ENCODE assay signal across 8 cellular contexts in the genomic region with DNA sequence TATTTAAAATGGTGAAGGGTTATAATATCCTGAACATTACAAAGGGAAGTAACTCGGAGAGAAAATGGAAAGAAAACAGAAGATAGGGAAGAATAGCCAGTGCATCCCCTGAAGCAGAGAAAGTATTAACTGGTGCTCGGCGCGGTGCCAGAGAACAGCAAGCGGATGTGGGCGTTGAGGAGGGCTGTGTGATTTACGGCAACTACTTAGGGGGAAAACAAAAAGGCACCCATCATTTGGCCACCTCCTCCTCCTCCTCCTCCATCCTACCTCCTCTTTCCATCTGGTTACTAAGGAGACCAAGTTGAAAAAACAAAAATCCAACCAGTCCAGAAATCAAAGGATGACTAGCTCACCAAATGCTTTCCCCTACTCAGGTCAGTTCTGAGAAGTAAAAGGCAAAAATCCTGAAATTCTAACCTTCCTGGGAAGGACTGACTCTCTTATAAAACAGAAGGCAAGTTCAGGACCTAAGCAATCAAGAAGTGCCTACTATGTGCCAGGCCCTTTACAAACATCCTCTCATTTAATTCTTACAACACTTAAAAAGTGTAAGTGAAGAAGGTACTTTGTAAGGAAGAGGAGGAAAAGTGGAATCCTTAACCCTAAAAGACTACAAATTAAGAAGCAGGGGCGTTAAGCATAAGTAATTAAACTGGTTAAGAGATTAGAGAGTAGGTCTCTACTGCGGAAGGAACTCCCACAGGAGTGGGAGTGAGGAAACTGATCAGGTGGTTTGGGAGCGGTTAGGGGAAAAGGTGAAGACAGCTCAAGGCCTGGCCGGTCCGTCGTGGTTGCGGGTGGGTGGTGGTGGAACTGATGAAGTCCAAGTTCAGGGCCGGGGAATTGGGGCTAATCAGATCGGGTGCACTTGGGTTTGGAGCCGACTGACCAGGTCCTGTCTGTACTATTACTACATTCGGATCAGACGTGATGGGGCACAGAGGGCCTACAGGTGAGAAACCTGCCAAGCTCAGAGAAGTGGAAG. TPM values are rescaled to one million over a fixed set of nuclear protein-coding genes. Genes with fewer than 3 reads are reported as not detected.
A peak's percentile ranks its signal among the peaks of the same experiment; 100 is the strongest.
DNase-seq lines count a peak whose midpoint lies in the region; TF ChIP-seq lines count a peak whose summit lies in the region.

No MANE protein-coding gene starts in this region.

- H3K27me3 ChIP-seq in fibroblast of lung (ENCODE audit: control insufficient read depth, insufficient read depth, low read length) (no peaks in the 10 kb centered on the region), neuron (ENCODE audit: insufficient read depth, low read length) (no peaks in the 10 kb centered on the region)

- H3K36me3 ChIP-seq in fibroblast of lung (ENCODE audit: control insufficient read depth, insufficient read depth, low read length) (no peaks in the 10 kb centered on the region), neuron (ENCODE audit: insufficient read depth, low read length) (peaks cover 16% of the 10 kb centered on the region)

- H3K36me3 Mint-ChIP-seq in activated CD4-positive, alpha-beta memory T cell treated with anti-CD3 and anti-CD28 coated beads for 36 hours: peaks cover 20% of the 10 kb centered on the region

- H3K9ac ChIP-seq in fibroblast of lung (ENCODE audit: insufficient read depth, low read length): peak overlapping the region; percentile 78

- peaks cover 51% of the 10 kb centered on the region for H3K4me1 Mint-ChIP-seq in activated CD4-positive, alpha-beta memory T cell treated with anti-CD3 and anti-CD28 coated beads for 36 hours (ENCODE audit: low read depth)

- H3K9me3 ChIP-seq in fibroblast of lung (ENCODE audit: control insufficient read depth, insufficient read depth, low read depth, low read length) (no peaks in the 10 kb centered on the region), neuron (ENCODE audit: low read length) (no peaks in the 10 kb centered on the region)

- no peaks in the 10 kb centered on the region for H3K4me1 ChIP-seq in fibroblast of lung (ENCODE audit: control insufficient read depth, extremely low read depth, insufficient read depth, low read length)
- H3K4me1 ChIP-seq in neuron (ENCODE audit: insufficient read depth, low read length): peaks cover 15% of the 10 kb centered on the region

- peak overlapping the region; percentile 91 for H3K4me3 Mint-ChIP-seq in activated CD4-positive, alpha-beta memory T cell treated with anti-CD3 and anti-CD28 coated beads for 36 hours

- H3K27me3 Mint-ChIP-seq in activated CD4-positive, alpha-beta memory T cell treated with anti-CD3 and anti-CD28 coated beads for 36 hours: no peaks in the 10 kb centered on the region

- H4K20me1 ChIP-seq in fibroblast of lung (ENCODE audit: control insufficient read depth, extremely low read depth, insufficient read depth, low read length): no peaks in the 10 kb centered on the region

- no peaks in the 10 kb centered on the region for H3K9me3 Mint-ChIP-seq in activated CD4-positive, alpha-beta memory T cell treated with anti-CD3 and anti-CD28 coated beads for 36 hours

- H3K4me2 ChIP-seq in fibroblast of lung (ENCODE audit: extremely low read depth, insufficient read depth, low read length): peak overlapping the region; percentile 67

- TF ChIP-seq CTCF in fibroblast of lung (conservative IDR thresholded peaks at IDR 0.05 in 1 of 2, IDR thresholded peaks at IDR 0.05 in 1 of 2; ENCODE audit: low read depth in 1 of 2, low read length in 2 of 2) (no peak), GM13977 (IDR thresholded peaks at IDR 0.05; ENCODE audit: extremely low read depth, insufficient read depth, missing control alignments) (no peak)

- peaks cover 32% of the 10 kb centered on the region for H3K79me2 ChIP-seq in fibroblast of lung (ENCODE audit: control insufficient read depth, insufficient read depth, low read length)

- intact Hi-C loops in activated CD4-positive, alpha-beta memory T cell treated with anti-CD3 and anti-CD28 coated beads for 36 hours (cut with micrococcal nuclease): loop anchor here (1.0 to 5.0 kb wide), 5 partner anchors 69 to 576 kb away; partner anchors contain the start of genes NTNG2 and POMT1

- H2AFZ ChIP-seq in fibroblast of lung (ENCODE audit: low read length) (peak overlapping the region; percentile 42), neuron (ENCODE audit: low read depth, low read length) (peak overlapping the region; percentile 85)

- DNase-seq in SKM-1 treated with dmso at 0.1 percent for 144 hours (lab: John Stamatoyannopoulos, UW; ENCODE audit: unreplicated experiment): peak; percentile 1
- DNase-seq in SKM-1 (lab: John Stamatoyannopoulos, UW; ENCODE audit: unreplicated experiment): no peak
- DNase-seq in NCI-H1417 treated with DMSO at 0.1 percent for 48 hours (lab: John Stamatoyannopoulos, UW): peak; percentile 42
- peak; percentile 70 for DNase-seq in activated CD4-positive, alpha-beta memory T cell treated with anti-CD3 and anti-CD28 coated beads for 36 hours
- DNase-seq in fibroblast of lung (ENCODE audit: low read depth in 2 of 2): peak; percentile 40 to 80
- no peak for DNase-seq in GM13977 (ENCODE audit: low spot score)
- no peak for DNase-seq in NCI-H146 treated with DMSO at 0.1 percent for 48 hours (lab: John Stamatoyannopoulos, UW; ENCODE audit: unreplicated experiment)

- H3K27ac Mint-ChIP-seq in activated CD4-positive, alpha-beta memory T cell treated with anti-CD3 and anti-CD28 coated beads for 36 hours: peak overlapping the region; percentile 79

- peak overlapping the region; percentile 75 for H3K27ac ChIP-seq in fibroblast of lung (ENCODE audit: insufficient read depth, low read length)

- in situ Hi-C loops in GM13977 (cut with MboI; ENCODE audit: low pct_unique_long_range_greater_than_20kb, low sequenced_read_pairs, unreplicated experiment): no loop called here

- POLR2A ChIA-PET in activated CD4-positive, alpha-beta memory T cell treated with anti-CD3 and anti-CD28 coated beads for 36 hours (lab: Charles Lee): interaction anchor here (0.7 kb wide), 1 partner anchor 326 kb away, joined by 3 read pairs; no protein-coding TSS in a partner anchor

- CTCF ChIA-PET in activated CD4-positive, alpha-beta memory T cell treated with anti-CD3 and anti-CD28 coated beads for 36 hours (lab: Charles Lee): interaction anchor here (1.2 kb wide), 1 partner anchor 91 kb away, joined by 5 read pairs; no protein-coding TSS in a partner anchor

- peak overlapping the region; percentile 80 to 92 (median 84) for H3K4me3 ChIP-seq in fibroblast of lung (replicated peaks in 1 of 4; ENCODE audit: control extremely low read depth in 1 of 4, insufficient read depth in 1 of 4, low read depth in 3 of 4, low read length in 4 of 4)
- peak overlapping the region; percentile 79 for H3K4me3 ChIP-seq in neuron (ENCODE audit: low read length)

RNA-seq across cellular contexts. Expression of gene MED27, which starts 1.0 kb away (rescaled TPM):
- total RNA-seq in activated CD4-positive, alpha-beta memory T cell treated with anti-CD3 and anti-CD28 coated beads for 36 hours: 10 to 100 TPM; 30.1 to 32.4 TPM
- 10.8 and 13.4 TPM in 2 replicates for total RNA-seq in fibroblast of lung
- polyA plus RNA-seq in fibroblast of lung: 44.7 and 55.1 TPM in 2 replicates
- 31.7 and 41.5 TPM in 2 replicates for polyA plus RNA-seq in fibroblast of lung (2012)
- 25.8 and 28.4 TPM in 2 replicates for polyA minus RNA-seq in fibroblast of lung (ENCODE audit: low replicate concordance)

Comparison
In these comparisons a context has a peak if more than half of its experiments do, and no peak if none do; other contexts are left out.
1. DNase-seq: peak in SKM-1 treated with dmso at 0.1 percent for 144 hours (single experiment), NCI-H1417 treated with DMSO at 0.1 percent for 48 hours (single experiment), activated CD4-positive, alpha-beta memory T cell treated with anti-CD3 and anti-CD28 coated beads for 36 hours (single experiment) and fibroblast of lung (2 of 2); none in SKM-1 (single experiment), GM13977 (single experiment) and NCI-H146 treated with DMSO at 0.1 percent for 48 hours (single experiment).